ENCODE assay signal across 16 cellular contexts in the genomic region with DNA sequence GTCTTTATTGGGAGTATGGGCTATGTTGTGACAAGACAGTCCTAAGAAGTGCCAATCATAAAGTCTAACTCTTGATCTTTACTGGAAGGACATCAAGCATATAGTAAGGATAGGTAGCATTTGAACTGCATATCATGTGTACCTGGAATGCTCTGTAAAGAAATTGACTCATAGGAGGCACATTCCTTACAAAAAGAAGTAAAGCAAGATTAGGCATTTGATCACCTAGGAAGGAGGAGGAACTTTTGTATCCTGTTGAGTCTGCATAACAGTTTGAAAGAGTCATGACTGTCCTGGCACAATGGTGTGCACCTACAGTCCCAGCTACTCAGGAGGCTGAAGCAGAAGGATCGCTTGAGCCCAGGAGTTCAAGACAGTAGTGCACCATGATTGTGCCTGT. TPM values are rescaled to one million over a fixed set of nuclear protein-coding genes. Genes with fewer than 3 reads are reported as not detected.
DNase-seq lines count a peak whose midpoint lies in the region; ATAC-seq and TF ChIP-seq lines count a peak whose summit lies in the region.
"Had no signal": no experiment of that assay in that cellular context is flagged by ENCODE, and none has a peak within 500 bp of the region (broad histone marks: within the 10 kb centered on the region; RNA-seq: fewer than 3 reads in every experiment).

No MANE protein-coding gene starts in this region.

- no peaks in the 10 kb centered on the region for H3K4me1 ChIP-seq in PC-3 (ENCODE audit: insufficient read depth, low read length)
- no peaks in the 10 kb centered on the region for H3K4me1 ChIP-seq in trophoblast cell (ENCODE audit: control insufficient read depth in 1 of 2, insufficient read depth in 2 of 2, low read length in 2 of 2)

- POLR2A ChIA-PET in PC-3 (lab: Charles Lee; ENCODE audit: unreplicated experiment) (no interaction called here), WTC11 (lab: Charles Lee) (no interaction called here)

- H3K79me2 ChIP-seq in PC-3 (ENCODE audit: low read length) (no peaks in the 10 kb centered on the region), trophoblast cell (ENCODE audit: control insufficient read depth, insufficient read depth, low read length, poor library complexity) (no peaks in the 10 kb centered on the region)

- no peaks in the 10 kb centered on the region for H3K9me2 ChIP-seq in PC-3 (replicated peaks; ENCODE audit: low read length)

- H3K4me1 Mint-ChIP-seq in WTC11 = 0 out of 2 replicates have a peak, but pooled peaks cover 2% of the 10 kb centered on the region

- no peak overlapping the region for H3K9ac ChIP-seq in PC-3 (ENCODE audit: low read length)
- no peak overlapping the region for H3K9ac ChIP-seq in trophoblast cell (ENCODE audit: low read length)
- H3K9ac ChIP-seq: GM23248 had no signal

- no peak overlapping the region for H3K27ac Mint-ChIP-seq in WTC11
- H3K27ac Mint-ChIP-seq: CD4-positive, CD25-positive, alpha-beta regulatory T cell had no signal

- no TSS peak for BruUV-seq in PC-3 (replicated peaks; lab: Mats Ljungman, UMichigan)

- no peak overlapping the region for H2BK12ac ChIP-seq in trophoblast cell (ENCODE audit: low read length)

- H3K9me3 Mint-ChIP-seq in WTC11 = no peaks in the 10 kb centered on the region
- H3K9me3 Mint-ChIP-seq: CD4-positive, CD25-positive, alpha-beta regulatory T cell had no signal

- no peak overlapping the region for H3K4me2 ChIP-seq in PC-3 (ENCODE audit: low read length)
- no peak overlapping the region for H3K4me2 ChIP-seq in trophoblast cell (ENCODE audit: low read length)
- H3K4me2 ChIP-seq: BLaER1 treated with 17β-estradiol and CSF1 and Interleukin-3, amounts not matched to agents 10 nM and 100 nM had no signal

- no peak overlapping the region for H3K4ac ChIP-seq in trophoblast cell (ENCODE audit: low read depth, low read length)

- no peaks in the 10 kb centered on the region for H3F3A ChIP-seq in PC-3 (ENCODE audit: low read length, unreplicated experiment)

- intact Hi-C loops in PC-3 (cut with micrococcal nuclease) = no loop called here

- no peaks in the 10 kb centered on the region for H4K20me1 ChIP-seq in PC-3 (ENCODE audit: low read length)
- H4K20me1 ChIP-seq: BLaER1 treated with 17β-estradiol and CSF1 and Interleukin-3, amounts not matched to agents 10 nM and 100 nM had no signal

- DNase-seq in PC-3 (peak; percentile 37), WTC11 (ENCODE audit: low spot score) (no peak), epithelial cell of esophagus (ENCODE audit: low read depth) (peak; percentile 50), trophoblast cell (peak; percentile 30 to 81), HPDE6-E6E7 (ENCODE audit: extremely low spot score) (no peak), islet precursor cell (no peak)
- DNase-seq: ACHN; CD4-positive, CD25-positive, alpha-beta regulatory T cell; DMS53; GF-D8; GM23248 had no signal

- peaks cover 6% of the 10 kb centered on the region for H3K36me3 Mint-ChIP-seq in WTC11

- H4K91ac ChIP-seq in trophoblast cell (ENCODE audit: low read depth, low read length) = no peak overlapping the region

- no peak overlapping the region for H3K18ac ChIP-seq in trophoblast cell (ENCODE audit: low read length)

- no peak overlapping the region for H3K23ac ChIP-seq in trophoblast cell (ENCODE audit: low read length)

- H2BK5ac ChIP-seq in trophoblast cell (ENCODE audit: low read depth, low read length, poor library complexity) = no peak overlapping the region

- ATAC-seq in PC-3 (no peak), WTC11 (no peak), HG02973 (IDR thresholded peaks at IDR 0.05; ENCODE audit: unreplicated experiment) (no peak)
- ATAC-seq: HCT116 had no signal

- H2AK5ac ChIP-seq in trophoblast cell (ENCODE audit: low read length) = no peak overlapping the region

- no peak overlapping the region for H3K4me3 ChIP-seq in PC-3 (ENCODE audit: low read length)
- no peak overlapping the region for H3K4me3 ChIP-seq in epithelial cell of esophagus (ENCODE audit: low read length)
- no peak overlapping the region for H3K4me3 ChIP-seq in trophoblast cell (ENCODE audit: low read depth, low read length)
- H3K4me3 ChIP-seq: BLaER1 treated with 17β-estradiol and CSF1 and Interleukin-3, amounts not matched to agents 10 nM and 100 nM; GM23248 had no signal

- no peak overlapping the region for H3K14ac ChIP-seq in trophoblast cell (ENCODE audit: low read length)

- no peak overlapping the region for H4K8ac ChIP-seq in trophoblast cell (ENCODE audit: low read depth, low read length)

- H2BK120ac ChIP-seq in trophoblast cell (ENCODE audit: insufficient read depth, low read length, poor library complexity) = no peak overlapping the region

- H3K79me1 ChIP-seq in trophoblast cell (ENCODE audit: low read length) = no peaks in the 10 kb centered on the region

- no peak overlapping the region for H4K12ac ChIP-seq in trophoblast cell (ENCODE audit: low read depth, low read length)

- H3K27me3 ChIP-seq in PC-3 (ENCODE audit: low read length) (no peaks in the 10 kb centered on the region), trophoblast cell (ENCODE audit: insufficient read depth, low read length) (no peaks in the 10 kb centered on the region)
- H3K27me3 ChIP-seq: BLaER1 treated with 17β-estradiol and CSF1 and Interleukin-3, amounts not matched to agents 10 nM and 100 nM had no signal

- no peaks in the 10 kb centered on the region for H3K36me3 ChIP-seq in PC-3 (ENCODE audit: low read depth, low read length)
- peaks cover 9 to 10% of the 10 kb centered on the region in 2 experiments for H3K36me3 ChIP-seq in trophoblast cell (ENCODE audit: control insufficient read depth in 1 of 2, insufficient read depth in 2 of 2, low read length in 2 of 2)

- TF ChIP-seq CTCF in PC-3 (conservative IDR thresholded peaks at IDR 0.05; ENCODE audit: low read depth, low read length) = no peak
- TF ChIP-seq CTCF in WTC11 (IDR thresholded peaks at IDR 0.05) = no peak
- TF ChIP-seq CTCF in epithelial cell of esophagus (IDR thresholded peaks at IDR 0.05; ENCODE audit: insufficient read depth, low read depth, low read length, missing control alignments) = no peak

- H3K4me3 Mint-ChIP-seq in WTC11 = no peak overlapping the region
- H3K4me3 Mint-ChIP-seq: CD4-positive, CD25-positive, alpha-beta regulatory T cell had no signal

- H3K9me3 ChIP-seq in PC-3 (ENCODE audit: low read length) = no peaks in the 10 kb centered on the region
- H3K9me3 ChIP-seq in trophoblast cell (ENCODE audit: insufficient read depth, low read depth, low read length) = no peaks in the 10 kb centered on the region
- H3K9me3 ChIP-seq: BLaER1 treated with 17β-estradiol and CSF1 and Interleukin-3, amounts not matched to agents 10 nM and 100 nM had no signal

- CTCF ChIA-PET in PC-3 (lab: Charles Lee) = no interaction called here
- CTCF ChIA-PET in WTC11 (lab: Charles Lee) = no interaction called here

- no peaks in the 10 kb centered on the region for H3K27me3 Mint-ChIP-seq in WTC11 (ENCODE audit: low read depth)
- H3K27me3 Mint-ChIP-seq: CD4-positive, CD25-positive, alpha-beta regulatory T cell had no signal

- no CpG with 5 or more reads among the region's 1 CpG for WGBS in trophoblast cell (ENCODE audit: extremely low coverage, insufficient coverage, insufficient read length)

- H2AFZ ChIP-seq in PC-3 (ENCODE audit: low read length) = no peak overlapping the region
- H2AFZ ChIP-seq in trophoblast cell (ENCODE audit: insufficient read depth, low read length, poor library complexity) = no peak overlapping the region
- H2AFZ ChIP-seq: GM23248 had no signal

- H3K27ac ChIP-seq in PC-3 (ENCODE audit: low read length) (no peak overlapping the region), trophoblast cell (ENCODE audit: low read depth, low read length) (no peak overlapping the region)
- H3K27ac ChIP-seq: BLaER1 treated with 17β-estradiol and CSF1 and Interleukin-3, amounts not matched to agents 10 nM and 100 nM; GM23248; HL-60 had no signal

TF ChIP-seq in WTC11, 78 proteins besides CTCF, POLR2A, EP300 and RAD21:
- TF ChIP-seq ZNF121 (CRISPR knock-in tag; IDR thresholded peaks at IDR 0.05) (0 out of 2 replicates have a peak, but pooled peaks have one; percentile 4), JAZF1 (CRISPR knock-in tag; IDR thresholded peaks at IDR 0.05) (no peak)
- TF ChIP-seq, protein P1, sequence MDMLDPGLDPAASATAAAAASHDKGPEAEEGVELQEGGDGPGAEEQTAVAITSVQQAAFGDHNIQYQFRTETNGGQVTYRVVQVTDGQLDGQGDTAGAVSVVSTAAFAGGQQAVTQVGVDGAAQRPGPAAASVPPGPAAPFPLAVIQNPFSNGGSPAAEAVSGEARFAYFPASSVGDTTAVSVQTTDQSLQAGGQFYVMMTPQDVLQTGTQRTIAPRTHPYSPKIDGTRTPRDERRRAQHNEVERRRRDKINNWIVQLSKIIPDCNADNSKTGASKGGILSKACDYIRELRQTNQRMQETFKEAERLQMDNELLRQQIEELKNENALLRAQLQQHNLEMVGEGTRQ (CRISPR knock-in tag; IDR thresholded peaks at IDR 0.05) = no peak
TF ChIP-seq in WTC11: peak in this region for 1.

RNA-seq across cellular contexts. Expression of a gene that starts 42.2 kb away (rescaled TPM):
- not detected in 2 replicates for total RNA-seq in PC-3 (2014; rRNA removed)
- not detected in 3 replicates for total RNA-seq in WTC11 (2021)
- not detected in 2 replicates for polyA plus RNA-seq in trophoblast cell (2013)
- total RNA-seq: A172; CD4-positive, CD25-positive, alpha-beta regulatory T cell; GM23248 had no signal

RNA-seq across cellular contexts. Expression of a gene that starts 47.1 kb away (rescaled TPM):
- total RNA-seq in PC-3 (2014; rRNA removed) (55.0 TPM in 2 replicates), WTC11 (2021) (68.2 to 70.8 TPM (median 70.3 TPM) in 3 replicates)
- polyA plus RNA-seq in trophoblast cell (2013) = 94.4 and 100.0 TPM in 2 replicates

RNA-seq across cellular contexts. Expression of a gene that starts 47.2 kb away (rescaled TPM):
- 7.9 and 8.5 TPM in 2 replicates for total RNA-seq in PC-3 (2014; rRNA removed)
- total RNA-seq in WTC11 (2021) = 25.9 to 28.2 TPM (median 27.5 TPM) in 3 replicates
- polyA plus RNA-seq in trophoblast cell (2013) = 11.4 and 11.5 TPM in 2 replicates

RNA-seq across cellular contexts. Expression of a gene that starts 47.7 kb away (rescaled TPM):
- total RNA-seq in PC-3 (2014; rRNA removed) (136 and 143 TPM in 2 replicates), WTC11 (2021) (289 to 303 TPM (median 291 TPM) in 3 replicates)
- 416 and 442 TPM in 2 replicates for polyA plus RNA-seq in trophoblast cell (2013)

Comparison
In these comparisons a context has a peak if more than half of its experiments do, and no peak if none do; other contexts are left out.
1. DNase-seq: peak in PC-3 (single experiment), epithelial cell of esophagus (single experiment) and trophoblast cell (2 of 2); none in WTC11 (single experiment), HPDE6-E6E7 (single experiment) and islet precursor cell (single experiment).